In genomic region chr11:19614370-19614936, GRCh38 we compare ENCODE assay signal across 19 cellular contexts.
DNase-seq lines count a peak whose midpoint lies in the region; ATAC-seq, FAIRE-seq and TF ChIP-seq lines count a peak whose summit lies in the region.
"Had no signal": no experiment of that assay in that cellular context is flagged by ENCODE, and none has a peak within 500 bp of the region (broad histone marks: within the 10 kb centered on the region; RNA-seq: fewer than 3 reads in every experiment).

No MANE protein-coding gene starts in this region.

- no peaks in the 10 kb centered on the region for H3K9me2 ChIP-seq in SK-N-SH

- no peaks in the 10 kb centered on the region for H3K27me3 ChIP-seq in SK-N-SH (ENCODE audit: insufficient read depth)
- no peaks in the 10 kb centered on the region for H3K27me3 ChIP-seq in endothelial cell of umbilical vein (ENCODE audit: control insufficient read depth in 2 of 2, insufficient read depth in 2 of 2, low read length in 2 of 2)
- H3K27me3 ChIP-seq in tibial artery, result no peaks in the 10 kb centered on the region
- H3K27me3 ChIP-seq: MG63 had no signal

- intact Hi-C loops in endothelial cell of umbilical vein (cut with micrococcal nuclease) (loop anchor here (2.0 kb wide), 1 partner anchor 18 kb away; no protein-coding TSS in a partner anchor), tibial artery (cut with DNase I; ENCODE audit: low total_unique reads) (no loop called here)

- peak; percentile 23; the same call in 1 of the 2 replicates for TF ChIP-seq RAD21 in SK-N-SH (IDR thresholded peaks at IDR 0.05; ENCODE audit: low read length)

- H3K4me3 ChIP-seq in SK-N-SH (ENCODE audit: low read depth in 2 of 2, low read length in 1 of 2), result no peak overlapping the region
- H3K4me3 ChIP-seq in endothelial cell of umbilical vein (replicated peaks in 1 of 3; ENCODE audit: insufficient read depth in 1 of 3, low read depth in 1 of 3, low read length in 3 of 3), result no peak overlapping the region
- no peak overlapping the region for H3K4me3 ChIP-seq in tibial artery
- H3K4me3 ChIP-seq: K562, MG63 had no signal

- WGBS in SK-N-SH (ENCODE audit: low lambda C conversion rate), result 88% methylated on average over 3 of the region's 3 CpGs

- no peak; the same call in 2 of the 3 replicates for ATAC-seq in SK-N-SH treated with all-trans-retinoic acid at 6 μM for 48 hours
- ATAC-seq: K562 had no signal

- H2AFZ ChIP-seq in SK-N-SH (ENCODE audit: low read depth) (no peak overlapping the region), endothelial cell of umbilical vein (ENCODE audit: low read depth, low read length) (no peak overlapping the region)

- H3K27ac ChIP-seq in SK-N-SH (ENCODE audit: low read depth in 2 of 2, low read length in 1 of 2), result no peak overlapping the region; a peak in 1 of 4 replicates
- H3K27ac ChIP-seq in endothelial cell of umbilical vein (ENCODE audit: insufficient read depth, low read depth, low read length), result no peak overlapping the region
- H3K27ac ChIP-seq in tibial artery, result peak overlapping the region; percentile 85 to 93
- H3K27ac ChIP-seq: 22Rv1 had no signal

- H3K79me2 ChIP-seq in SK-N-SH (ENCODE audit: insufficient read depth), result peaks cover 98% of the 10 kb centered on the region
- H3K79me2 ChIP-seq in endothelial cell of umbilical vein (ENCODE audit: control insufficient read depth, insufficient read depth, low read length), result no peaks in the 10 kb centered on the region

- TF ChIP-seq CTCF in SK-N-SH (IDR thresholded peaks at IDR 0.05), result no peak
- no peak for TF ChIP-seq CTCF in endothelial cell of umbilical vein (IDR thresholded peaks at IDR 0.05; ENCODE audit: extremely low read depth in 1 of 2, insufficient read depth in 1 of 2, low read depth in 1 of 2, low read length in 2 of 2)
- TF ChIP-seq CTCF in tibial artery (IDR thresholded peaks at IDR 0.05), result no peak

- no peak overlapping the region for H3K9ac ChIP-seq in SK-N-SH
- H3K9ac ChIP-seq in endothelial cell of umbilical vein (replicated peaks; ENCODE audit: extremely low read depth, insufficient read depth, low read length), result no peak overlapping the region

- FAIRE-seq in RCC 7860 (lab: Jason Lieb, UNC) (no peak), endothelial cell of umbilical vein (lab: Jason Lieb, UNC) (peak; percentile 75)
- FAIRE-seq: K562 had no signal

- no peaks in the 10 kb centered on the region for H3K9me1 ChIP-seq in endothelial cell of umbilical vein (replicated peaks; ENCODE audit: control insufficient read depth, extremely low read depth, insufficient read depth, low read length)

- POLR2A ChIA-PET in SK-N-SH (lab: Yijun Ruan, JAX), result no interaction called here
- POLR2A ChIA-PET in endothelial cell of umbilical vein (lab: Charles Lee), result no interaction called here

- CTCF ChIA-PET in SK-N-SH (lab: Yijun Ruan, JAX), result interaction anchor here (0.9 kb wide), 1 partner anchor 88 kb away, joined by 3 read pairs; no protein-coding TSS in a partner anchor
- CTCF ChIA-PET in endothelial cell of umbilical vein (lab: Charles Lee), result interaction anchor here (1.3 to 1.6 kb wide), 4 partner anchors 13 to 51 kb away, joined by 3 to 5 read pairs (median 4); no protein-coding TSS in a partner anchor

- BruUV-seq in endothelial cell of umbilical vein (replicated peaks; lab: Mats Ljungman, UMichigan), result no TSS peak

- no peak overlapping the region; the same call in 1 of the 2 replicates for H3K4me2 ChIP-seq in SK-N-SH
- peak overlapping the region; percentile 13 for H3K4me2 ChIP-seq in endothelial cell of umbilical vein (ENCODE audit: insufficient read depth, low read length)

- peaks cover 0 to 13% of the 10 kb centered on the region in 2 experiments; a peak in 2 of 4 replicates for H3K4me1 ChIP-seq in SK-N-SH (ENCODE audit: control insufficient read depth in 1 of 2, insufficient read depth in 2 of 2, low read depth in 1 of 2, low read length in 1 of 2)
- peaks cover 19% of the 10 kb centered on the region for H3K4me1 ChIP-seq in endothelial cell of umbilical vein (ENCODE audit: control insufficient read depth, extremely low read depth, insufficient read depth, low read length)
- H3K4me1 ChIP-seq in tibial artery, result peaks cover 0 to 39% (median 23%) of the 10 kb centered on the region in 4 donors

- dilution Hi-C loops in endothelial cell of umbilical vein (cut with MboI; ENCODE audit: extremely low pct_ligation_motif_present, low sequenced_read_pairs), result no loop called here

- H3K9me3 ChIP-seq in SK-N-SH (peaks cover 8% of the 10 kb centered on the region; the same call in 1 of the 2 replicates), endothelial cell of umbilical vein (replicated peaks; ENCODE audit: control insufficient read depth, insufficient read depth, low read length) (no peaks in the 10 kb centered on the region), tibial artery (no peaks in the 10 kb centered on the region)

- H3F3A ChIP-seq in SK-N-SH (replicated peaks; ENCODE audit: insufficient read depth), result peaks cover 28% of the 10 kb centered on the region

- no peak for DNase-seq in SK-N-SH
- DNase-seq in RCC 7860 (ENCODE audit: low spot score), result peak; percentile 25
- peak; percentile 32 for DNase-seq in endothelial cell of umbilical vein (ENCODE audit: low read depth, low spot score)
- no peak for DNase-seq in tibial artery
- DNase-seq in HUDEP-2 (lab: John Stamatoyannopoulos, UW; ENCODE audit: unreplicated experiment in 76 of 76), result no peak
- no peak for DNase-seq in effector CD8-positive, alpha-beta T cell (lab: John Stamatoyannopoulos, UW)
- DNase-seq in stimulated activated CD4-positive, alpha-beta T cell treated with anti-CD3 and anti-CD28 coated beads, Interleukin-12 subunit alpha, Interleukin-12 subunit beta, amount 100 ng/mL, for 4 hours, result no peak
- DNase-seq: CD8-positive, alpha-beta memory T cell; DND-41; H9; MG63; NCI-H1105; NCI-H187 treated with DMSO at 0.1 percent for 48 hours; NCI-H446; NCI-H748 treated with DMSO at 0.1 percent for 48 hours; Right ventricle myocardium superior had no signal

- TF ChIP-seq EP300 in SK-N-SH (IDR thresholded peaks at IDR 0.05; ENCODE audit: borderline replicate concordance in 1 of 2, low read depth in 1 of 2, low read length in 1 of 2), result no peak

- H4K20me1 ChIP-seq in SK-N-SH (ENCODE audit: insufficient read depth) (peaks cover 47% of the 10 kb centered on the region), endothelial cell of umbilical vein (replicated peaks; ENCODE audit: control insufficient read depth, extremely low read depth, insufficient read depth, low read length) (no peaks in the 10 kb centered on the region)

- no peak for TF ChIP-seq POLR2A in endothelial cell of umbilical vein (IDR thresholded peaks at IDR 0.05; ENCODE audit: low read depth, low read length)

- H3K36me3 ChIP-seq in SK-N-SH (replicated peaks in 1 of 2; ENCODE audit: control insufficient read depth in 1 of 2, insufficient read depth in 2 of 2, low read length in 1 of 2), result peaks cover 2 to 52% of the 10 kb centered on the region in 2 experiments
- H3K36me3 ChIP-seq in endothelial cell of umbilical vein (ENCODE audit: control insufficient read depth in 2 of 2, extremely low read depth in 1 of 2, insufficient read depth in 2 of 2, low read length in 2 of 2), result no peaks in the 10 kb centered on the region
- H3K36me3 ChIP-seq in tibial artery, result no peaks in the 10 kb centered on the region
- H3K36me3 ChIP-seq: MG63 had no signal

TF ChIP-seq in SK-N-SH, 30 proteins besides CTCF, POLR2A, EP300 and RAD21:
- TF ChIP-seq JUND (IDR thresholded peaks at IDR 0.05), result no peak

TF ChIP-seq in SK-N-SH treated with all-trans-retinoic acid at 6 μM for 48 hours, 23 proteins besides CTCF, POLR2A, EP300 and RAD21 (continues in another document):
- TF ChIP-seq SNAI2 (CRISPR knock-in tag; IDR thresholded peaks at IDR 0.05) (no peak), ZNF70 (CRISPR knock-in tag; IDR thresholded peaks at IDR 0.05) (no peak), PPARA (CRISPR knock-in tag; IDR thresholded peaks at IDR 0.05; ENCODE audit: borderline replicate concordance) (no peak), CSRNP3 (CRISPR knock-in tag; IDR thresholded peaks at IDR 0.05) (no peak), ARNTL (CRISPR knock-in tag; IDR thresholded peaks at IDR 0.05; ENCODE audit: borderline replicate concordance, low read depth) (no peak)

TF ChIP-seq in endothelial cell of umbilical vein, 7 proteins besides CTCF, POLR2A, EP300 and RAD21:
- no peak for TF ChIP-seq JUN (IDR thresholded peaks at IDR 0.05; ENCODE audit: borderline replicate concordance, insufficient read depth, insufficient read length, low read depth)
- no peak for TF ChIP-seq MYC (IDR thresholded peaks at IDR 0.05; ENCODE audit: low read depth, low read length)
- peak; percentile 24 for TF ChIP-seq POLR2AphosphoS5 (IDR thresholded peaks at IDR 0.05; ENCODE audit: insufficient read depth, low read depth, low read length)
- TF ChIP-seq EZH2 (IDR thresholded peaks at IDR 0.05; ENCODE audit: borderline replicate concordance, low read depth, low read length, severe bottlenecking), result no peak
- no peak for TF ChIP-seq FOS (IDR thresholded peaks at IDR 0.05; ENCODE audit: borderline replicate concordance, insufficient read depth, low read length)

Comparison
In these comparisons a context has a peak if more than half of its experiments do, and no peak if none do; other contexts are left out.
1. DNase-seq: peak in RCC 7860 (single experiment) and endothelial cell of umbilical vein (single experiment); none in SK-N-SH (single experiment), tibial artery (0 of 2), HUDEP-2 (0 of 76), effector CD8-positive, alpha-beta T cell (single experiment) and stimulated activated CD4-positive, alpha-beta T cell treated with anti-CD3 and anti-CD28 coated beads, Interleukin-12 subunit alpha, Interleukin-12 subunit beta, amount 100 ng/mL, for 4 hours (single experiment).
2. H3K27ac ChIP-seq: peak in tibial artery (2 of 2); none in SK-N-SH (0 of 2) and endothelial cell of umbilical vein (single experiment).